In genomic region chr4:113436360-113436759, GRCh38 we compare ENCODE assay signal across 10 cellular contexts.
DNase-seq lines count a peak whose midpoint lies in the region; ATAC-seq and TF ChIP-seq lines count a peak whose summit lies in the region.
"Had no signal": no experiment of that assay in that cellular context is flagged by ENCODE, and none has a peak within 500 bp of the region (broad histone marks: within the 10 kb centered on the region; RNA-seq: fewer than 3 reads in every experiment).

No MANE protein-coding gene starts in this region.

- H3K27me3 Mint-ChIP-seq in CD8-positive, alpha-beta T cell (ENCODE audit: low read depth) = peaks cover 6% of the 10 kb centered on the region
- H3K27me3 Mint-ChIP-seq: activated naive CD8-positive, alpha-beta T cell treated with anti-CD3 and anti-CD28 coated beads, Interleukin-2, amount 10 ng/mL, durations not matched to agents 7 days and 5 days had no signal

- peak; percentile 38 for DNase-seq in COR-L47 (lab: John Stamatoyannopoulos, UW)
- DNase-seq in NCI-H226 = peak; percentile 12
- peak; percentile 25 for DNase-seq in epidermal melanocyte (ENCODE audit: insufficient read length, low spot score)
- DNase-seq in omental fat pad (ENCODE audit: low spot score) = no peak
- no peak for DNase-seq in G401 (ENCODE audit: low spot score)
- DNase-seq in CD8-positive, alpha-beta T cell = no peak
- DNase-seq: activated naive CD8-positive, alpha-beta T cell treated with anti-CD3 and anti-CD28 coated beads, Interleukin-2, amount 10 ng/mL, durations not matched to agents 7 days and 5 days; OCI-M1 had no signal

- H3K4me1 ChIP-seq in CD8-positive, alpha-beta T cell (ENCODE audit: insufficient read depth, low read length) = no peaks in the 10 kb centered on the region

- no peaks in the 10 kb centered on the region for H3K36me3 ChIP-seq in CD8-positive, alpha-beta T cell (ENCODE audit: insufficient read depth, low read length)

- ATAC-seq in omental fat pad (ENCODE audit: low FRiP score) = peak; percentile 39
- no peak for ATAC-seq in CD8-positive, alpha-beta T cell
- no peak for ATAC-seq in activated CD4-positive, CD25-positive, alpha-beta regulatory T cell treated with anti-CD3 and anti-CD28 coated beads, Interleukin-2, amount 50 U/mL, for 24 hours
- ATAC-seq in HG03025 (IDR thresholded peaks at IDR 0.05; ENCODE audit: low FRiP score, unreplicated experiment) = no peak

- POLR2A ChIA-PET in CD8-positive, alpha-beta T cell (lab: Charles Lee) = no interaction called here

- intact Hi-C loops in CD8-positive, alpha-beta T cell (cut with DNase I, micrococcal nuclease) = no loop called here

- no peak for TF ChIP-seq CTCF in omental fat pad (IDR thresholded peaks at IDR 0.05)
- no peak for TF ChIP-seq CTCF in CD8-positive, alpha-beta T cell (IDR thresholded peaks at IDR 0.05)

- no peak overlapping the region for H3K27ac ChIP-seq in CD8-positive, alpha-beta T cell (ENCODE audit: low read depth, low read length)

- H3K27ac Mint-ChIP-seq in CD8-positive, alpha-beta T cell = no peak overlapping the region
- H3K27ac Mint-ChIP-seq: activated naive CD8-positive, alpha-beta T cell treated with anti-CD3 and anti-CD28 coated beads, Interleukin-2, amount 10 ng/mL, durations not matched to agents 7 days and 5 days had no signal

- no peaks in the 10 kb centered on the region for H3K36me3 Mint-ChIP-seq in CD8-positive, alpha-beta T cell

- no peak overlapping the region for H3K4me3 ChIP-seq in CD8-positive, alpha-beta T cell (ENCODE audit: low read depth, low read length)

- H3K27me3 ChIP-seq in CD8-positive, alpha-beta T cell (ENCODE audit: insufficient read depth, low read length) = no peaks in the 10 kb centered on the region

- CTCF ChIA-PET in CD8-positive, alpha-beta T cell (lab: Charles Lee) = no interaction called here

- no peaks in the 10 kb centered on the region for H3K9me3 Mint-ChIP-seq in CD8-positive, alpha-beta T cell

- no peaks in the 10 kb centered on the region for H3K9me3 ChIP-seq in CD8-positive, alpha-beta T cell (ENCODE audit: low read length)

- in situ Hi-C loops in G401 (cut with HindIII; ENCODE audit: low sequenced_read_pairs) = no loop called here

- H3K4me3 Mint-ChIP-seq in CD8-positive, alpha-beta T cell = no peak overlapping the region
- H3K4me3 Mint-ChIP-seq: activated naive CD8-positive, alpha-beta T cell treated with anti-CD3 and anti-CD28 coated beads, Interleukin-2, amount 10 ng/mL, durations not matched to agents 7 days and 5 days had no signal

- H3K4me1 Mint-ChIP-seq in CD8-positive, alpha-beta T cell (ENCODE audit: low read depth) = peaks cover 7% of the 10 kb centered on the region

Comparison
In these comparisons a context has a peak if more than half of its experiments do, and no peak if none do; other contexts are left out.
1. DNase-seq: peak in COR-L47 (single experiment), NCI-H226 (single experiment) and epidermal melanocyte (single experiment); none in omental fat pad (single experiment), G401 (single experiment) and CD8-positive, alpha-beta T cell (0 of 7).